In genomic region chr10:12704488-12704887, GRCh38 we compare ENCODE assay signal across 24 cellular contexts.
DNase-seq lines count a peak whose midpoint lies in the region; ATAC-seq and TF ChIP-seq lines count a peak whose summit lies in the region.
"Had no signal": no experiment of that assay in that cellular context is flagged by ENCODE, and none has a peak within 500 bp of the region (broad histone marks: within the 10 kb centered on the region; RNA-seq: fewer than 3 reads in every experiment).

No MANE protein-coding gene starts in this region.

- H3K36me3 ChIP-seq in fibroblast of lung (ENCODE audit: control insufficient read depth, insufficient read depth, low read length), result no peaks in the 10 kb centered on the region
- H3K36me3 ChIP-seq: spleen had no signal

- peaks cover 8% of the 10 kb centered on the region for H3K36me3 Mint-ChIP-seq in activated CD8-positive, alpha-beta T cell treated with anti-CD3 and anti-CD28 coated beads for 36 hours (ENCODE audit: low read depth)
- H3K36me3 Mint-ChIP-seq in activated CD8-positive, alpha-beta T cell treated with anti-CD3 and anti-CD28 coated beads, Interleukin-2, amount 10 ng/mL, durations not matched to agents 7 days and 5 days (ENCODE audit: low read depth), result no peaks in the 10 kb centered on the region
- peaks cover 1% of the 10 kb centered on the region for H3K36me3 Mint-ChIP-seq in activated T-helper 17 cell treated with anti-CD3 and anti-CD28 coated beads, Interleukin-2, amount 50 U/mL, for 72 hours (ENCODE audit: low read depth)
- H3K36me3 Mint-ChIP-seq in stimulated activated memory B cell treated with anti-CD40 and anti-IgM and Interleukin-4, amounts not matched to agents 10 μg/mL and 1 μg/mL and 100 μg/mL, for 72 hours, result peaks cover 21% of the 10 kb centered on the region
- H3K36me3 Mint-ChIP-seq: WTC11 had no signal

- POLR2A ChIA-PET in activated CD8-positive, alpha-beta T cell treated with anti-CD3 and anti-CD28 coated beads for 36 hours (lab: Charles Lee), result no interaction called here
- POLR2A ChIA-PET in activated CD8-positive, alpha-beta T cell treated with anti-CD3 and anti-CD28 coated beads, Interleukin-2, amount 10 ng/mL, durations not matched to agents 7 days and 5 days (lab: Charles Lee), result no interaction called here

- no peak overlapping the region for H3K9ac ChIP-seq in fibroblast of lung (ENCODE audit: insufficient read depth, low read length)

- no peaks in the 10 kb centered on the region for H3K9me3 ChIP-seq in fibroblast of lung (ENCODE audit: control insufficient read depth, insufficient read depth, low read depth, low read length)
- H3K9me3 ChIP-seq: spleen had no signal

- no peaks in the 10 kb centered on the region for H3K27me3 Mint-ChIP-seq in activated CD8-positive, alpha-beta T cell treated with anti-CD3 and anti-CD28 coated beads for 36 hours
- H3K27me3 Mint-ChIP-seq in activated CD8-positive, alpha-beta T cell treated with anti-CD3 and anti-CD28 coated beads, Interleukin-2, amount 10 ng/mL, durations not matched to agents 7 days and 5 days (ENCODE audit: low read depth), result no peaks in the 10 kb centered on the region
- H3K27me3 Mint-ChIP-seq in activated T-helper 17 cell treated with anti-CD3 and anti-CD28 coated beads, Interleukin-2, amount 50 U/mL, for 72 hours, result no peaks in the 10 kb centered on the region
- no peaks in the 10 kb centered on the region for H3K27me3 Mint-ChIP-seq in stimulated activated memory B cell treated with anti-CD40 and anti-IgM and Interleukin-4, amounts not matched to agents 10 μg/mL and 1 μg/mL and 100 μg/mL, for 72 hours
- H3K27me3 Mint-ChIP-seq: naive B cell, progenitor cell of endocrine pancreas had no signal

- intact Hi-C loops in activated CD8-positive, alpha-beta T cell treated with anti-CD3 and anti-CD28 coated beads for 36 hours (cut with micrococcal nuclease), result no loop called here

- no peak overlapping the region for H3K4me3 ChIP-seq in fibroblast of lung (replicated peaks in 1 of 4; ENCODE audit: control extremely low read depth in 1 of 4, insufficient read depth in 1 of 4, low read depth in 3 of 4, low read length in 4 of 4)
- H3K4me3 ChIP-seq: lung, spleen had no signal

- ATAC-seq in activated CD8-positive, alpha-beta T cell treated with anti-CD3 and anti-CD28 coated beads for 36 hours, result no peak
- no peak for ATAC-seq in activated CD8-positive, alpha-beta T cell treated with anti-CD3 and anti-CD28 coated beads, Interleukin-2, amount 10 ng/mL, durations not matched to agents 7 days and 5 days
- no peak for ATAC-seq in activated T-helper 17 cell treated with anti-CD3 and anti-CD28 coated beads, Interleukin-2, amount 50 U/mL, for 72 hours (replicated peaks)
- ATAC-seq in stimulated activated memory B cell treated with anti-CD40 and anti-IgM and Interleukin-4, amounts not matched to agents 10 μg/mL and 1 μg/mL and 100 μg/mL, for 72 hours, result no peak
- ATAC-seq in GM18907 (IDR thresholded peaks at IDR 0.05; ENCODE audit: unreplicated experiment), result no peak
- ATAC-seq: WTC11 had no signal

- H3K79me2 ChIP-seq in fibroblast of lung (ENCODE audit: control insufficient read depth, insufficient read depth, low read length), result no peaks in the 10 kb centered on the region

- CTCF ChIA-PET in activated CD8-positive, alpha-beta T cell treated with anti-CD3 and anti-CD28 coated beads for 36 hours (lab: Charles Lee), result interaction anchor here (0.9 to 1.5 kb wide), 3 partner anchors 8 to 48 kb away, joined by 3 to 4 read pairs (median 3); no protein-coding TSS in a partner anchor
- CTCF ChIA-PET in activated CD8-positive, alpha-beta T cell treated with anti-CD3 and anti-CD28 coated beads, Interleukin-2, amount 10 ng/mL, durations not matched to agents 7 days and 5 days (lab: Charles Lee), result interaction anchor here (1.4 kb wide), 1 partner anchor 9 kb away, joined by 4 read pairs; no protein-coding TSS in a partner anchor

- TF ChIP-seq CTCF in activated CD8-positive, alpha-beta T cell treated with anti-CD3 and anti-CD28 coated beads for 36 hours (IDR thresholded peaks at IDR 0.05), result no peak
- TF ChIP-seq CTCF in fibroblast of lung (conservative IDR thresholded peaks at IDR 0.05 in 1 of 2, IDR thresholded peaks at IDR 0.05 in 1 of 2; ENCODE audit: low read depth in 1 of 2, low read length in 2 of 2), result no peak

- peaks cover 48% of the 10 kb centered on the region for H3K4me1 ChIP-seq in fibroblast of lung (ENCODE audit: control insufficient read depth, extremely low read depth, insufficient read depth, low read length)

- peak overlapping the region; percentile 26 for H3K27ac Mint-ChIP-seq in activated CD8-positive, alpha-beta T cell treated with anti-CD3 and anti-CD28 coated beads for 36 hours
- H3K27ac Mint-ChIP-seq in activated CD8-positive, alpha-beta T cell treated with anti-CD3 and anti-CD28 coated beads, Interleukin-2, amount 10 ng/mL, durations not matched to agents 7 days and 5 days, result no peak overlapping the region
- H3K27ac Mint-ChIP-seq in activated T-helper 17 cell treated with anti-CD3 and anti-CD28 coated beads, Interleukin-2, amount 50 U/mL, for 72 hours, result peak overlapping the region; percentile 89
- peak overlapping the region; percentile 57 for H3K27ac Mint-ChIP-seq in stimulated activated memory B cell treated with anti-CD40 and anti-IgM and Interleukin-4, amounts not matched to agents 10 μg/mL and 1 μg/mL and 100 μg/mL, for 72 hours
- H3K27ac Mint-ChIP-seq: CD14-positive monocyte, progenitor cell of endocrine pancreas, WTC11 had no signal

- no peak for DNase-seq in activated CD8-positive, alpha-beta T cell treated with anti-CD3 and anti-CD28 coated beads for 36 hours
- DNase-seq in activated CD8-positive, alpha-beta T cell treated with anti-CD3 and anti-CD28 coated beads, Interleukin-2, amount 10 ng/mL, durations not matched to agents 7 days and 5 days, result no peak
- peak; percentile 27 to 37 for DNase-seq in fibroblast of lung (ENCODE audit: low read depth in 2 of 2)
- no peak for DNase-seq in activated CD8-positive, alpha-beta memory T cell treated with anti-CD3 and anti-CD28 coated beads, Interleukin-2, amount 50 U/mL, for 48 hours
- DNase-seq in activated effector memory CD4-positive, alpha-beta T cell treated with anti-CD3 and anti-CD28 coated beads, Interleukin-2, amount 50 U/mL, for 16 hours, result no peak
- DNase-seq: activated naive CD4-positive, alpha-beta T cell; DMS 273 treated with DMSO at 0.1 percent for 48 hours; erythroblast; GDM1; glutamatergic neuron; KBM-7; naive B cell; NCI-H1092; NCI-H2107; NCI-H524 treated with DMSO at 0.1 percent for 48 hours; SHP77; spleen had no signal

- H3K27ac ChIP-seq in fibroblast of lung (ENCODE audit: insufficient read depth, low read length), result peak overlapping the region; percentile 46

- H3K9me3 Mint-ChIP-seq in activated CD8-positive, alpha-beta T cell treated with anti-CD3 and anti-CD28 coated beads for 36 hours, result peaks cover 4% of the 10 kb centered on the region
- H3K9me3 Mint-ChIP-seq in activated CD8-positive, alpha-beta T cell treated with anti-CD3 and anti-CD28 coated beads, Interleukin-2, amount 10 ng/mL, durations not matched to agents 7 days and 5 days (ENCODE audit: insufficient read depth), result peaks cover 7% of the 10 kb centered on the region
- H3K9me3 Mint-ChIP-seq in activated T-helper 17 cell treated with anti-CD3 and anti-CD28 coated beads, Interleukin-2, amount 50 U/mL, for 72 hours, result no peaks in the 10 kb centered on the region
- H3K9me3 Mint-ChIP-seq in stimulated activated memory B cell treated with anti-CD40 and anti-IgM and Interleukin-4, amounts not matched to agents 10 μg/mL and 1 μg/mL and 100 μg/mL, for 72 hours, result no peaks in the 10 kb centered on the region
- H3K9me3 Mint-ChIP-seq: naive B cell, WTC11 had no signal

- no peaks in the 10 kb centered on the region for H3K27me3 ChIP-seq in fibroblast of lung (ENCODE audit: control insufficient read depth, insufficient read depth, low read length)
- H3K27me3 ChIP-seq: spleen had no signal

- peaks cover 61% of the 10 kb centered on the region for H3K4me1 Mint-ChIP-seq in activated CD8-positive, alpha-beta T cell treated with anti-CD3 and anti-CD28 coated beads for 36 hours (ENCODE audit: low read depth)
- H3K4me1 Mint-ChIP-seq in activated CD8-positive, alpha-beta T cell treated with anti-CD3 and anti-CD28 coated beads, Interleukin-2, amount 10 ng/mL, durations not matched to agents 7 days and 5 days (ENCODE audit: low read depth), result peaks cover 4% of the 10 kb centered on the region
- H3K4me1 Mint-ChIP-seq in activated T-helper 17 cell treated with anti-CD3 and anti-CD28 coated beads, Interleukin-2, amount 50 U/mL, for 72 hours, result peaks cover 66% of the 10 kb centered on the region
- H3K4me1 Mint-ChIP-seq in stimulated activated memory B cell treated with anti-CD40 and anti-IgM and Interleukin-4, amounts not matched to agents 10 μg/mL and 1 μg/mL and 100 μg/mL, for 72 hours, result peaks cover 54% of the 10 kb centered on the region

- H4K20me1 ChIP-seq in fibroblast of lung (ENCODE audit: control insufficient read depth, extremely low read depth, insufficient read depth, low read length), result no peaks in the 10 kb centered on the region

- no peak overlapping the region for H3K4me3 Mint-ChIP-seq in activated CD8-positive, alpha-beta T cell treated with anti-CD3 and anti-CD28 coated beads for 36 hours
- H3K4me3 Mint-ChIP-seq in activated CD8-positive, alpha-beta T cell treated with anti-CD3 and anti-CD28 coated beads, Interleukin-2, amount 10 ng/mL, durations not matched to agents 7 days and 5 days, result no peak overlapping the region
- peak overlapping the region; percentile 61 for H3K4me3 Mint-ChIP-seq in activated T-helper 17 cell treated with anti-CD3 and anti-CD28 coated beads, Interleukin-2, amount 50 U/mL, for 72 hours
- H3K4me3 Mint-ChIP-seq in stimulated activated memory B cell treated with anti-CD40 and anti-IgM and Interleukin-4, amounts not matched to agents 10 μg/mL and 1 μg/mL and 100 μg/mL, for 72 hours, result no peak overlapping the region
- H3K4me3 Mint-ChIP-seq: CD14-positive monocyte, naive B cell, WTC11 had no signal

- H3K4me2 ChIP-seq in fibroblast of lung (ENCODE audit: extremely low read depth, insufficient read depth, low read length), result peak overlapping the region; percentile 46

- no peak overlapping the region for H2AFZ ChIP-seq in fibroblast of lung (ENCODE audit: low read length)

Comparison
In these comparisons a context has a peak if more than half of its experiments do, and no peak if none do; other contexts are left out.
1. DNase-seq: peak in fibroblast of lung (2 of 2); none in activated CD8-positive, alpha-beta T cell treated with anti-CD3 and anti-CD28 coated beads for 36 hours (single experiment), activated CD8-positive, alpha-beta T cell treated with anti-CD3 and anti-CD28 coated beads, Interleukin-2, amount 10 ng/mL, durations not matched to agents 7 days and 5 days (single experiment), activated CD8-positive, alpha-beta memory T cell treated with anti-CD3 and anti-CD28 coated beads, Interleukin-2, amount 50 U/mL, for 48 hours (single experiment) and activated effector memory CD4-positive, alpha-beta T cell treated with anti-CD3 and anti-CD28 coated beads, Interleukin-2, amount 50 U/mL, for 16 hours (single experiment).